In the genomic region with DNA sequence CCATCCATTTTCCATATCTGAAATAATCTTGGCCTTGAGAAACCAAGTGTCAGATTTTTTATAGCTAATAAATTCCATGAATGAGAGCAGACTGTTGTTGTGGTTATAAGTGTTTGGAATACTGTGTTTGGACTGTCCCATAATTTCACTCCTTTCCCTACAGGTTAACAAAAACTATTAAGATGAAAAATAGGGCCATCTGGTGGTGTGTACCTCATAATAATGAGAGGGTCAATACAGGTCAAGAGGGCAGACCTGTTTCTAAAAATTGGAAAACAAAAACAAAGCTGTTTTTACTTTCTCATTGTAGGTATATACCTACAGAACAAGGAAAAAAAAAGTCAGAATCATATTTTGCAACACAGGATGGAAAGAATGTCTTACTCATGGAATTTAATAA, we compare ENCODE assay signal across 19 cellular contexts.
DNase-seq lines count a peak whose midpoint lies in the region; ATAC-seq, FAIRE-seq and TF ChIP-seq lines count a peak whose summit lies in the region.
"Had no signal": no experiment of that assay in that cellular context is flagged by ENCODE, and none has a peak within 500 bp of the region (broad histone marks: within the 10 kb centered on the region; RNA-seq: fewer than 3 reads in every experiment).

No MANE protein-coding gene starts in this region.

- no peak overlapping the region for H3K4me3 Mint-ChIP-seq in astrocyte (ENCODE audit: unreplicated experiment)
- H3K4me3 Mint-ChIP-seq in activated naive CD8-positive, alpha-beta T cell treated with anti-CD3 and anti-CD28 coated beads, Interleukin-2, amount 50 U/mL, for 24 hours, result no peak overlapping the region
- H3K4me3 Mint-ChIP-seq: memory B cell; stimulated activated memory B cell treated with anti-CD40 and anti-IgM and Interleukin-4, amounts not matched to agents 10 μg/mL and 1 μg/mL and 100 μg/mL, for 72 hours; WTC11 had no signal

- H4K91ac ChIP-seq in mesenchymal stem cell (ENCODE audit: low read length), result no peak overlapping the region

- H3K18ac ChIP-seq in mesenchymal stem cell (ENCODE audit: low read depth in 1 of 2, low read length in 2 of 2), result no peak overlapping the region

- DNase-seq in AG10803 (ENCODE audit: low read depth) (peak; percentile 9), astrocyte (ENCODE audit: low read depth) (no peak), mesenchymal stem cell (no peak), left colon (no peak)
- DNase-seq in activated naive CD8-positive, alpha-beta T cell treated with anti-CD3 and anti-CD28 coated beads, Interleukin-2, amount 50 U/mL, for 24 hours, result no peak
- DNase-seq: activated effector memory CD4-positive, alpha-beta T cell treated with anti-CD3 and anti-CD28 coated beads, Interleukin-2, amount 50 U/mL, for 16 hours; dermis blood vessel endothelial cell; DMS79 treated with DMSO at 0.1 percent for 48 hours; NCI-H446 treated with DMSO at 0.1 percent for 48 hours; T-helper 1 cell; trophoblast cell had no signal

- H2AK5ac ChIP-seq in mesenchymal stem cell (ENCODE audit: low read length, severe bottlenecking), result no peak overlapping the region

- H3K36me3 Mint-ChIP-seq in astrocyte (ENCODE audit: low read depth, unreplicated experiment), result no peaks in the 10 kb centered on the region
- H3K36me3 Mint-ChIP-seq in activated naive CD8-positive, alpha-beta T cell treated with anti-CD3 and anti-CD28 coated beads, Interleukin-2, amount 50 U/mL, for 24 hours (ENCODE audit: low read depth), result no peaks in the 10 kb centered on the region
- H3K36me3 Mint-ChIP-seq: memory B cell; stimulated activated memory B cell treated with anti-CD40 and anti-IgM and Interleukin-4, amounts not matched to agents 10 μg/mL and 1 μg/mL and 100 μg/mL, for 72 hours; WTC11 had no signal

- peak overlapping the region; percentile 51; the same call in 1 of the 2 replicates for H3K27ac ChIP-seq in KMS-11
- H3K27ac ChIP-seq in astrocyte (ENCODE audit: low read depth, low read length), result no peak overlapping the region
- no peak overlapping the region for H3K27ac ChIP-seq in mesenchymal stem cell (ENCODE audit: low read length, poor library complexity, severe bottlenecking)
- H3K27ac ChIP-seq: BLaER1 had no signal

- H3K9me3 ChIP-seq in astrocyte (ENCODE audit: insufficient read depth, low read depth, low read length) (no peaks in the 10 kb centered on the region), mesenchymal stem cell (ENCODE audit: control insufficient read depth, low read length) (no peaks in the 10 kb centered on the region)
- H3K9me3 ChIP-seq: BLaER1, HAP-1 had no signal

- FAIRE-seq in astrocyte (lab: Jason Lieb, UNC), result peak; percentile 32

- H4K20me1 ChIP-seq in KMS-11 (ENCODE audit: insufficient read depth), result no peaks in the 10 kb centered on the region
- H4K20me1 ChIP-seq in astrocyte (ENCODE audit: insufficient read depth, low read length), result no peaks in the 10 kb centered on the region
- H4K20me1 ChIP-seq: BLaER1 had no signal

- no peak overlapping the region for H2BK120ac ChIP-seq in mesenchymal stem cell (ENCODE audit: low read depth, low read length)

- TF ChIP-seq CTCF in AG10803 (conservative IDR thresholded peaks at IDR 0.05; ENCODE audit: low read length) (0 out of 2 replicates have a peak, but pooled peaks have one; percentile 1), KMS-11 (conservative IDR thresholded peaks at IDR 0.05; ENCODE audit: low read depth, low read length) (no peak), astrocyte (IDR thresholded peaks at IDR 0.05; ENCODE audit: insufficient read depth, low read depth, low read length) (no peak)

- no peak overlapping the region for H3K23ac ChIP-seq in mesenchymal stem cell (ENCODE audit: low read length in 2 of 2)

- intact Hi-C loops in left colon (cut with DNase I, micrococcal nuclease), result no loop called here

- no peak overlapping the region for H4K8ac ChIP-seq in mesenchymal stem cell (ENCODE audit: low read length)

- H3K9me3 Mint-ChIP-seq in astrocyte (ENCODE audit: unreplicated experiment), result no peaks in the 10 kb centered on the region
- peaks cover 8% of the 10 kb centered on the region for H3K9me3 Mint-ChIP-seq in activated naive CD8-positive, alpha-beta T cell treated with anti-CD3 and anti-CD28 coated beads, Interleukin-2, amount 50 U/mL, for 24 hours
- H3K9me3 Mint-ChIP-seq: memory B cell; stimulated activated memory B cell treated with anti-CD40 and anti-IgM and Interleukin-4, amounts not matched to agents 10 μg/mL and 1 μg/mL and 100 μg/mL, for 72 hours; WTC11 had no signal

- no peak overlapping the region for H2BK5ac ChIP-seq in mesenchymal stem cell (ENCODE audit: low read depth, low read length, poor library complexity, severe bottlenecking)

- H3K9ac ChIP-seq in KMS-11, result no peak overlapping the region
- no peak overlapping the region for H3K9ac ChIP-seq in astrocyte (ENCODE audit: low read length)
- peak overlapping the region; percentile 19 for H3K9ac ChIP-seq in mesenchymal stem cell (ENCODE audit: low read length)
- H3K9ac ChIP-seq: BLaER1 had no signal

- H3K4me1 Mint-ChIP-seq in astrocyte (ENCODE audit: low read depth, unreplicated experiment), result peaks cover 7% of the 10 kb centered on the region
- no peaks in the 10 kb centered on the region for H3K4me1 Mint-ChIP-seq in activated naive CD8-positive, alpha-beta T cell treated with anti-CD3 and anti-CD28 coated beads, Interleukin-2, amount 50 U/mL, for 24 hours
- H3K4me1 Mint-ChIP-seq: stimulated activated memory B cell treated with anti-CD40 and anti-IgM and Interleukin-4, amounts not matched to agents 10 μg/mL and 1 μg/mL and 100 μg/mL, for 72 hours had no signal

- no peak overlapping the region for H3K4me3 ChIP-seq in AG10803 (ENCODE audit: low read length)
- H3K4me3 ChIP-seq in KMS-11 (IDR thresholded peaks at IDR 0.05; ENCODE audit: insufficient read depth, low read depth, low read length), result no peak overlapping the region
- H3K4me3 ChIP-seq in astrocyte (ENCODE audit: insufficient read depth, low read depth, low read length), result no peak overlapping the region
- H3K4me3 ChIP-seq in mesenchymal stem cell (ENCODE audit: insufficient read depth in 1 of 2, low read depth in 1 of 2, low read length in 2 of 2), result peak overlapping the region in 1 of 2 experiments; percentile 20
- H3K4me3 ChIP-seq: BLaER1, HAP-1 had no signal

- ATAC-seq in activated naive CD8-positive, alpha-beta T cell treated with anti-CD3 and anti-CD28 coated beads, Interleukin-2, amount 50 U/mL, for 24 hours, result no peak
- no peak for ATAC-seq in HG02623 (IDR thresholded peaks at IDR 0.05; ENCODE audit: unreplicated experiment)
- no peak for ATAC-seq in left colon
- ATAC-seq: Panc1; stimulated activated memory B cell treated with anti-CD40 and anti-IgM and Interleukin-4, amounts not matched to agents 10 μg/mL and 1 μg/mL and 100 μg/mL, for 72 hours; WTC11 had no signal

- no peak overlapping the region for H2BK12ac ChIP-seq in mesenchymal stem cell (ENCODE audit: low read length in 2 of 2)

- no peaks in the 10 kb centered on the region for H3K79me2 ChIP-seq in KMS-11 (ENCODE audit: insufficient read depth, low read depth)
- no peaks in the 10 kb centered on the region for H3K79me2 ChIP-seq in astrocyte (ENCODE audit: insufficient read depth, low read length)

- H2AFZ ChIP-seq in KMS-11 (ENCODE audit: low read depth), result 0 out of 2 replicates have a peak overlapping the region, but pooled peaks have one; percentile 46
- H2AFZ ChIP-seq in astrocyte (ENCODE audit: low read depth, low read length), result no peak overlapping the region
- H2AFZ ChIP-seq in mesenchymal stem cell (ENCODE audit: low read depth, low read length), result no peak overlapping the region

- H3K4ac ChIP-seq in mesenchymal stem cell (ENCODE audit: low read depth in 1 of 2, low read length in 2 of 2), result no peak overlapping the region

- H3K27ac Mint-ChIP-seq in astrocyte (ENCODE audit: unreplicated experiment), result no peak overlapping the region
- no peak overlapping the region for H3K27ac Mint-ChIP-seq in activated naive CD8-positive, alpha-beta T cell treated with anti-CD3 and anti-CD28 coated beads, Interleukin-2, amount 50 U/mL, for 24 hours
- H3K27ac Mint-ChIP-seq: memory B cell; stimulated activated memory B cell treated with anti-CD40 and anti-IgM and Interleukin-4, amounts not matched to agents 10 μg/mL and 1 μg/mL and 100 μg/mL, for 72 hours; WTC11 had no signal

- no peaks in the 10 kb centered on the region for H3K79me1 ChIP-seq in mesenchymal stem cell (replicated peaks; ENCODE audit: low read length, poor library complexity, severe bottlenecking)

- H3K36me3 ChIP-seq in KMS-11 (ENCODE audit: insufficient read depth) (no peaks in the 10 kb centered on the region), astrocyte (ENCODE audit: insufficient read depth, low read length) (no peaks in the 10 kb centered on the region), mesenchymal stem cell (ENCODE audit: control insufficient read depth in 1 of 2, insufficient read depth in 2 of 2, low read depth in 1 of 2, low read length in 2 of 2) (no peaks in the 10 kb centered on the region)
- H3K36me3 ChIP-seq: BLaER1, HAP-1 had no signal

- H3K4me2 ChIP-seq in KMS-11 (peak overlapping the region; percentile 90), astrocyte (ENCODE audit: low read length) (no peak overlapping the region), mesenchymal stem cell (ENCODE audit: low read length, poor library complexity, severe bottlenecking) (no peak overlapping the region)
- H3K4me2 ChIP-seq: BLaER1 had no signal

- H3K4me1 ChIP-seq in KMS-11 (ENCODE audit: low read depth, poor library complexity, severe bottlenecking) (peaks cover 25% of the 10 kb centered on the region), astrocyte (ENCODE audit: insufficient read depth, low read length) (no peaks in the 10 kb centered on the region), mesenchymal stem cell (ENCODE audit: control insufficient read depth, insufficient read depth, low read depth, low read length) (no peaks in the 10 kb centered on the region)
- H3K4me1 ChIP-seq: BLaER1, HAP-1 had no signal

- H3K27me3 ChIP-seq in KMS-11 (ENCODE audit: insufficient read depth, low read depth) (no peaks in the 10 kb centered on the region), astrocyte (ENCODE audit: insufficient read depth, low read length) (no peaks in the 10 kb centered on the region), mesenchymal stem cell (ENCODE audit: control insufficient read depth in 1 of 2, insufficient read depth in 1 of 2, low read length in 2 of 2) (no peaks in the 10 kb centered on the region)
- H3K27me3 ChIP-seq: BLaER1 had no signal

- H2BK15ac ChIP-seq in mesenchymal stem cell (ENCODE audit: low read depth, poor library complexity, severe bottlenecking), result no peak overlapping the region

- no peaks in the 10 kb centered on the region for H3K27me3 Mint-ChIP-seq in astrocyte (ENCODE audit: low read depth, unreplicated experiment)
- H3K27me3 Mint-ChIP-seq in activated naive CD8-positive, alpha-beta T cell treated with anti-CD3 and anti-CD28 coated beads, Interleukin-2, amount 50 U/mL, for 24 hours, result no peaks in the 10 kb centered on the region
- H3K27me3 Mint-ChIP-seq: memory B cell; stimulated activated memory B cell treated with anti-CD40 and anti-IgM and Interleukin-4, amounts not matched to agents 10 μg/mL and 1 μg/mL and 100 μg/mL, for 72 hours had no signal

- no peak overlapping the region for H3K14ac ChIP-seq in mesenchymal stem cell (ENCODE audit: low read length in 2 of 2)
